Comparison of ENCODE assay signal across 8 cellular contexts in the genomic region with DNA sequence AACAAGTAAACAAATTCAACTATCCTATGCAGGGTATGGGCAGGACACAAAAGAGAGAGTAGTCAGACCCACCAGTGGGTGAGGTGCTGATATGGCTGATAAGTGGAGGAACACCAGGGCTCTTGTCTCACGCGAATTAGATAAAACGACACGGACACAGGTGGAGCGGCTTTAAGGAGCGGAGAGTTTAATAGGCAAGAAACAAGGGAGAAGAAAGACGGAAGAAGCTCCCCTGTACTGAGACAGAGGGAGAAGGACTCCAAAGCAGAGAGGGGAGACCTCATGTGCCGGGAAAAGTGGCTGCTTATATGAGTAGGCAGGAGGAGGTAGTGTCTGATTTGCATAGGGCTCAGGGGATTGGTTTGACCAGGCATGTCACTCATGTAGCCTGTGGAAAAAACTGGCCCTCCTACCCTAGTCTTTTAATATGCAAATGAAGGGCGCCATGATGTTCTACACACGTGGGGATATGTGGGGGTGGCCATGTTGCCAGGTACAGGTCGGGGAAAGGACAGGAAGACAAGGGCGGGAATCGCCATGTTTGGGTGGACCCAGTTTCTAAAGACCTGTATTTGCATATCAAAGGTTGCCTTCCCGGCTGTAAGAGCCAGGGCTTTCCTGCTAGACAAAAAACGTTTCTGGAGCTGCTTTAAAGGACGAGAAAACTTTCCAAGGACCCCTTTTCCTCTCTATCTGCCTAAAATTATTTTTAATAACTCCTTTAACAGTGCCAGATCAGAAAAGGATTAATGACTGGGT. TPM values are rescaled to one million over a fixed set of nuclear protein-coding genes. Genes with fewer than 3 reads are reported as not detected.
A peak's percentile ranks its signal among the peaks of the same experiment; 100 is the strongest.
DNase-seq lines count a peak whose midpoint lies in the region; ATAC-seq and TF ChIP-seq lines count a peak whose summit lies in the region.

No MANE protein-coding gene starts in this region.

- no peaks in the 10 kb centered on the region for H3K36me3 Mint-ChIP-seq in activated CD4-positive, alpha-beta T cell treated with anti-CD3 and anti-CD28 coated beads, Interleukin-2, amount 10 ng/mL, durations not matched to agents 24 days and 14 days (ENCODE audit: low read depth)
- H3K36me3 Mint-ChIP-seq in dendritic cell treated with granulocyte-macrophage colony-stimulating factor and Interleukin-4, amounts not matched to agents 40 ng/mL and 50 ng/mL, for 4 days (ENCODE audit: low read depth): no peaks in the 10 kb centered on the region

- no peaks in the 10 kb centered on the region for H3K9me3 ChIP-seq in liver (ENCODE audit: control insufficient read depth in 4 of 4, low read length in 3 of 4)

- peak overlapping the region; percentile 46 to 75 (median 71) for H3K4me3 ChIP-seq in liver (ENCODE audit: low read depth in 1 of 3, low read length in 3 of 3)

- peak in 1 of 2 donors; percentile 15 for TF ChIP-seq RAD21 in liver (IDR thresholded peaks at IDR 0.05)

- intact Hi-C loops in activated CD4-positive, alpha-beta T cell treated with anti-CD3 and anti-CD28 coated beads, Interleukin-2, amount 10 ng/mL, durations not matched to agents 24 days and 14 days (cut with micrococcal nuclease): loop anchor here (1.0 kb wide), 2 partner anchors 39 to 76 kb away; a partner anchor contains a TSS
- intact Hi-C loops in dendritic cell treated with granulocyte-macrophage colony-stimulating factor and Interleukin-4, amounts not matched to agents 40 ng/mL and 50 ng/mL, for 4 days (cut with micrococcal nuclease): loop anchor here (5.0 kb wide), 1 partner anchor 44 kb away; no protein-coding TSS in a partner anchor

- no peaks in the 10 kb centered on the region for H3K36me3 ChIP-seq in liver (ENCODE audit: control insufficient read depth in 4 of 4, insufficient read depth in 3 of 4, low read depth in 1 of 4, low read length in 3 of 4)

- DNase-seq in GM13976 (ENCODE audit: low spot score): peak; percentile 73
- peak; percentile 95 to 99 for DNase-seq in NCI-H2081 (lab: John Stamatoyannopoulos, UW)
- DNase-seq in activated CD4-positive, alpha-beta T cell treated with anti-CD3 and anti-CD28 coated beads, Interleukin-2, amount 10 ng/mL, durations not matched to agents 24 days and 14 days: peak; percentile 91
- DNase-seq in stimulated activated CD4-positive, alpha-beta T cell treated with anti-CD3 and anti-CD28 coated beads, Interleukin-4, amount 100 ng/mL, for 24 hours: peak; percentile 88
- DNase-seq in AML-193 (lab: John Stamatoyannopoulos, UW): no peak

- peak overlapping the region; percentile 81 for H3K27ac Mint-ChIP-seq in activated CD4-positive, alpha-beta T cell treated with anti-CD3 and anti-CD28 coated beads, Interleukin-2, amount 10 ng/mL, durations not matched to agents 24 days and 14 days
- H3K27ac Mint-ChIP-seq in dendritic cell treated with granulocyte-macrophage colony-stimulating factor and Interleukin-4, amounts not matched to agents 40 ng/mL and 50 ng/mL, for 4 days: peak overlapping the region; percentile 77

- in situ Hi-C loops in GM13976 (cut with MboI; ENCODE audit: low sequenced_read_pairs, unreplicated experiment): no loop called here

- peak; percentile 86 for ATAC-seq in HG02798 (IDR thresholded peaks at IDR 0.05; ENCODE audit: poor library complexity, unreplicated experiment)

- peak overlapping the region in 1 of 2 donors; percentile 97 for H3K9ac ChIP-seq in liver (ENCODE audit: low read depth in 1 of 2, low read length in 2 of 2)

- H3K27me3 ChIP-seq in liver (ENCODE audit: control insufficient read depth in 4 of 4, insufficient read depth in 4 of 4, low read length in 3 of 4): no peaks in the 10 kb centered on the region

- peaks cover 0 to 11% (median 7%) of the 10 kb centered on the region in 4 donors for H3K4me1 ChIP-seq in liver (ENCODE audit: control insufficient read depth in 4 of 4, insufficient read depth in 4 of 4, low read length in 3 of 4)

- H3K4me3 Mint-ChIP-seq in activated CD4-positive, alpha-beta T cell treated with anti-CD3 and anti-CD28 coated beads, Interleukin-2, amount 10 ng/mL, durations not matched to agents 24 days and 14 days: peak overlapping the region; percentile 78
- H3K4me3 Mint-ChIP-seq in dendritic cell treated with granulocyte-macrophage colony-stimulating factor and Interleukin-4, amounts not matched to agents 40 ng/mL and 50 ng/mL, for 4 days: peak overlapping the region; percentile 75

- no peaks in the 10 kb centered on the region for H3K9me3 Mint-ChIP-seq in activated CD4-positive, alpha-beta T cell treated with anti-CD3 and anti-CD28 coated beads, Interleukin-2, amount 10 ng/mL, durations not matched to agents 24 days and 14 days
- no peaks in the 10 kb centered on the region for H3K9me3 Mint-ChIP-seq in dendritic cell treated with granulocyte-macrophage colony-stimulating factor and Interleukin-4, amounts not matched to agents 40 ng/mL and 50 ng/mL, for 4 days

- WGBS in liver: 1% methylated on average over 16 of the region's 16 CpGs

- peak overlapping the region; percentile 87 to 99 for H3K27ac ChIP-seq in liver (ENCODE audit: low read depth in 1 of 2, low read length in 2 of 2)

- peaks cover 5% of the 10 kb centered on the region for H3K27me3 Mint-ChIP-seq in activated CD4-positive, alpha-beta T cell treated with anti-CD3 and anti-CD28 coated beads, Interleukin-2, amount 10 ng/mL, durations not matched to agents 24 days and 14 days
- H3K27me3 Mint-ChIP-seq in dendritic cell treated with granulocyte-macrophage colony-stimulating factor and Interleukin-4, amounts not matched to agents 40 ng/mL and 50 ng/mL, for 4 days: peaks cover 3% of the 10 kb centered on the region

- peaks cover 14% of the 10 kb centered on the region for H3K4me1 Mint-ChIP-seq in activated CD4-positive, alpha-beta T cell treated with anti-CD3 and anti-CD28 coated beads, Interleukin-2, amount 10 ng/mL, durations not matched to agents 24 days and 14 days
- peaks cover 28% of the 10 kb centered on the region for H3K4me1 Mint-ChIP-seq in dendritic cell treated with granulocyte-macrophage colony-stimulating factor and Interleukin-4, amounts not matched to agents 40 ng/mL and 50 ng/mL, for 4 days (ENCODE audit: low read depth)

- TF ChIP-seq CTCF in GM13976 (IDR thresholded peaks at IDR 0.05; ENCODE audit: borderline replicate concordance, control extremely low read depth, extremely low read depth, insufficient read depth, missing control alignments) (no peak), liver (IDR thresholded peaks at IDR 0.05; ENCODE audit: low read depth, low read length, missing input control) (no peak)

TF ChIP-seq in liver, 16 proteins besides CTCF, POLR2A, EP300 and RAD21 (continues in another document):
- TF ChIP-seq HNF4A (conservative IDR thresholded peaks at IDR 0.05): peak; percentile 73 to 75
- peak; percentile 18 for TF ChIP-seq HNF4G (IDR thresholded peaks at IDR 0.05)
- TF ChIP-seq GABPA (IDR thresholded peaks at IDR 0.05 in 1 of 2, conservative IDR thresholded peaks at IDR 0.05 in 1 of 2): peak in 1 of 2 donors; percentile 73
- TF ChIP-seq FOXA2 (IDR thresholded peaks at IDR 0.05): peak; percentile 14
- TF ChIP-seq RXRA (IDR thresholded peaks at IDR 0.05): peak; percentile 84 to 91
- TF ChIP-seq, protein P1, sequence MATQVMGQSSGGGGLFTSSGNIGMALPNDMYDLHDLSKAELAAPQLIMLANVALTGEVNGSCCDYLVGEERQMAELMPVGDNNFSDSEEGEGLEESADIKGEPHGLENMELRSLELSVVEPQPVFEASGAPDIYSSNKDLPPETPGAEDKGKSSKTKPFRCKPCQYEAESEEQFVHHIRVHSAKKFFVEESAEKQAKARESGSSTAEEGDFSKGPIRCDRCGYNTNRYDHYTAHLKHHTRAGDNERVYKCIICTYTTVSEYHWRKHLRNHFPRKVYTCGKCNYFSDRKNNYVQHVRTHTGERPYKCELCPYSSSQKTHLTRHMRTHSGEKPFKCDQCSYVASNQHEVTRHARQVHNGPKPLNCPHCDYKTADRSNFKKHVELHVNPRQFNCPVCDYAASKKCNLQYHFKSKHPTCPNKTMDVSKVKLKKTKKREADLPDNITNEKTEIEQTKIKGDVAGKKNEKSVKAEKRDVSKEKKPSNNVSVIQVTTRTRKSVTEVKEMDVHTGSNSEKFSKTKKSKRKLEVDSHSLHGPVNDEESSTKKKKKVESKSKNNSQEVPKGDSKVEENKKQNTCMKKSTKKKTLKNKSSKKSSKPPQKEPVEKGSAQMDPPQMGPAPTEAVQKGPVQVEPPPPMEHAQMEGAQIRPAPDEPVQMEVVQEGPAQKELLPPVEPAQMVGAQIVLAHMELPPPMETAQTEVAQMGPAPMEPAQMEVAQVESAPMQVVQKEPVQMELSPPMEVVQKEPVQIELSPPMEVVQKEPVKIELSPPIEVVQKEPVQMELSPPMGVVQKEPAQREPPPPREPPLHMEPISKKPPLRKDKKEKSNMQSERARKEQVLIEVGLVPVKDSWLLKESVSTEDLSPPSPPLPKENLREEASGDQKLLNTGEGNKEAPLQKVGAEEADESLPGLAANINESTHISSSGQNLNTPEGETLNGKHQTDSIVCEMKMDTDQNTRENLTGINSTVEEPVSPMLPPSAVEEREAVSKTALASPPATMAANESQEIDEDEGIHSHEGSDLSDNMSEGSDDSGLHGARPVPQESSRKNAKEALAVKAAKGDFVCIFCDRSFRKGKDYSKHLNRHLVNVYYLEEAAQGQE (IDR thresholded peaks at IDR 0.05): peak; percentile 76
- TF ChIP-seq JUND (IDR thresholded peaks at IDR 0.05): peak; percentile 33 to 35
- peak; percentile 99 for TF ChIP-seq YY1 (IDR thresholded peaks at IDR 0.05)
- TF ChIP-seq, protein P2, sequence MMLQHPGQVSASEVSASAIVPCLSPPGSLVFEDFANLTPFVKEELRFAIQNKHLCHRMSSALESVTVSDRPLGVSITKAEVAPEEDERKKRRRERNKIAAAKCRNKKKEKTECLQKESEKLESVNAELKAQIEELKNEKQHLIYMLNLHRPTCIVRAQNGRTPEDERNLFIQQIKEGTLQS (IDR thresholded peaks at IDR 0.05): peak; percentile 23
- TF ChIP-seq FOXA1 (IDR thresholded peaks at IDR 0.05): peak; percentile 34
- peak; percentile 84 for TF ChIP-seq SP1 (IDR thresholded peaks at IDR 0.05)
- peak; percentile 69 to 75 for TF ChIP-seq EGR1 (IDR thresholded peaks at IDR 0.05; ENCODE audit: low read depth in 2 of 2)
- no peak for TF ChIP-seq NR2F2 (IDR thresholded peaks at IDR 0.05)

RNA-seq across cellular contexts. Expression of a gene that starts 28.8 kb away (rescaled TPM):
- total RNA-seq in activated CD4-positive, alpha-beta T cell treated with anti-CD3 and anti-CD28 coated beads, Interleukin-2, amount 10 ng/mL, durations not matched to agents 24 days and 14 days: not detected in 2 replicates
- 1 to 10 TPM in 1 of 2 donors, under 1 TPM in 1; 0.42 to 1.3 TPM for total RNA-seq in liver
- polyA plus RNA-seq in liver: under 1 TPM; 0.27 to 0.38 TPM

RNA-seq across cellular contexts. Expression of a gene that starts 39.4 kb away (rescaled TPM):
- total RNA-seq in activated CD4-positive, alpha-beta T cell treated with anti-CD3 and anti-CD28 coated beads, Interleukin-2, amount 10 ng/mL, durations not matched to agents 24 days and 14 days: 1,009 and 1,054 TPM in 2 replicates
- 100 to 1,000 TPM; 286 to 384 TPM for total RNA-seq in liver
- polyA plus RNA-seq in liver: 100 to 1,000 TPM; 119 to 254 TPM

Comparison
In these comparisons a context has a peak if more than half of its experiments do, and no peak if none do; other contexts are left out.
1. DNase-seq: peak in GM13976 (single experiment), NCI-H2081 (2 of 2), activated CD4-positive, alpha-beta T cell treated with anti-CD3 and anti-CD28 coated beads, Interleukin-2, amount 10 ng/mL, durations not matched to agents 24 days and 14 days (single experiment) and stimulated activated CD4-positive, alpha-beta T cell treated with anti-CD3 and anti-CD28 coated beads, Interleukin-4, amount 100 ng/mL, for 24 hours (single experiment); none in AML-193 (0 of 2).